ENCODE assay signal across 27 cellular contexts in genomic region chr19:15305582-15306334, GRCh38. TPM values are rescaled to one million over a fixed set of nuclear protein-coding genes. Genes with fewer than 3 reads are reported as not detected.
A peak's percentile ranks its signal among the peaks of the same experiment; 100 is the strongest.
DNase-seq lines count a peak whose midpoint lies in the region; ATAC-seq and TF ChIP-seq lines count a peak whose summit lies in the region.
"Had no signal": no experiment of that assay in that cellular context is flagged by ENCODE, and none has a peak within 500 bp of the region (broad histone marks: within the 10 kb centered on the region; RNA-seq: fewer than 3 reads in every experiment).

No MANE protein-coding gene starts in this region.

- H3K27me3 ChIP-seq in parathyroid adenoma (ENCODE audit: control insufficient read depth, insufficient read depth, low read length) (no peaks in the 10 kb centered on the region), MM.1S (replicated peaks; ENCODE audit: insufficient read depth, low read length) (no peaks in the 10 kb centered on the region)
- H3K27me3 ChIP-seq: dorsolateral prefrontal cortex, right lobe of liver, testis had no signal

- H3K4me3 ChIP-seq in parathyroid adenoma (ENCODE audit: low read depth, low read length) (no peak overlapping the region), MM.1S (ENCODE audit: low read length) (no peak overlapping the region)
- H3K4me3 ChIP-seq: dorsolateral prefrontal cortex, right lobe of liver, testis had no signal

- TF ChIP-seq CTCF in HFFc6 (IDR thresholded peaks at IDR 0.05) = no peak
- TF ChIP-seq CTCF in parathyroid adenoma (IDR thresholded peaks at IDR 0.05) = no peak
- no peak for TF ChIP-seq CTCF in MM.1S (IDR thresholded peaks at IDR 0.05; ENCODE audit: low read length)

- H3K9ac ChIP-seq in parathyroid adenoma (no peak overlapping the region), MM.1S (ENCODE audit: low read length) (no peak overlapping the region)

- H4K20me1 ChIP-seq in MM.1S (ENCODE audit: insufficient read depth, low read length) = peaks cover 72% of the 10 kb centered on the region

- no peaks in the 10 kb centered on the region for H3K9me2 ChIP-seq in MM.1S (replicated peaks; ENCODE audit: insufficient read depth, low read length)

- DNase-seq in activated T-cell treated with anti-CD3 and anti-CD28 coated beads, Interleukin-2, amount 50 U/mL, for 72 hours = no peak
- DNase-seq in activated T-cell treated with anti-CD3 and anti-CD28 coated beads for 4 hours = no peak
- DNase-seq in HFFc6 = no peak
- no peak for DNase-seq in activated naive CD8-positive, alpha-beta T cell treated with anti-CD3 and anti-CD28 coated beads for 36 hours
- no peak for DNase-seq in MM.1S
- no peak for DNase-seq in H4 (ENCODE audit: low spot score)
- DNase-seq: activated CD4-positive, alpha-beta T cell treated with anti-CD3 and anti-CD28 coated beads, Interleukin-2, amount 50 U/mL, for 1 hour; activated naive CD4-positive, alpha-beta T cell treated with Interleukin-2 at 50 U/mL for 16 hours; aorta; central memory CD4-positive, alpha-beta T cell; DMS79; dorsolateral prefrontal cortex; islet precursor cell; NCI-H1417; NCI-H2107; NCI-H446; right lobe of liver; stimulated activated CD4-positive, alpha-beta T cell treated with anti-CD3 and anti-CD28 coated beads, Interleukin-12 subunit alpha, Interleukin-12 subunit beta, amount 100 ng/mL, for 4 hours; stimulated activated CD4-positive, alpha-beta T cell treated with anti-CD3 and anti-CD28 coated beads, Interleukin-4, amount 100 ng/mL, for 4 hours; stimulated activated naive CD4-positive, alpha-beta T cell treated with Interleukin-2 at 50 U/mL for 16 hours; testis had no signal

- no peak for ATAC-seq in activated T-cell treated with anti-CD3 and anti-CD28 coated beads, Interleukin-2, amount 50 U/mL, for 72 hours (replicated peaks in 1 of 2)
- ATAC-seq in GM18907 (IDR thresholded peaks at IDR 0.05; ENCODE audit: unreplicated experiment) = no peak
- ATAC-seq: SK-N-SH treated with all-trans-retinoic acid at 6 μM for 48 hours had no signal

- H3K9me3 ChIP-seq in parathyroid adenoma (ENCODE audit: control insufficient read depth, low read length) (no peaks in the 10 kb centered on the region), MM.1S (replicated peaks; ENCODE audit: insufficient read depth, low read length) (no peaks in the 10 kb centered on the region)
- H3K9me3 ChIP-seq: right lobe of liver, testis had no signal

- H3K4me3 Mint-ChIP-seq in activated T-cell treated with anti-CD3 and anti-CD28 coated beads, Interleukin-2, amount 50 U/mL, for 72 hours = peak overlapping the region in 1 of 2 donors; percentile 5
- H3K4me3 Mint-ChIP-seq in HFFc6 = no peak overlapping the region
- H3K4me3 Mint-ChIP-seq in activated naive CD8-positive, alpha-beta T cell treated with anti-CD3 and anti-CD28 coated beads for 36 hours = no peak overlapping the region
- H3K4me3 Mint-ChIP-seq: CD14-positive monocyte; neural crest cell; T-helper 2 cell treated with Interferon-gamma antibody and Interleukin-4, amounts not matched to agents 5 μg/mL and 100 μg/mL, for 36 hours had no signal

- H3K27me3 Mint-ChIP-seq in activated T-cell treated with anti-CD3 and anti-CD28 coated beads, Interleukin-2, amount 50 U/mL, for 72 hours (ENCODE audit: low read depth) = no peaks in the 10 kb centered on the region
- H3K27me3 Mint-ChIP-seq in HFFc6 (ENCODE audit: insufficient read depth) = no peaks in the 10 kb centered on the region
- no peaks in the 10 kb centered on the region for H3K27me3 Mint-ChIP-seq in activated naive CD8-positive, alpha-beta T cell treated with anti-CD3 and anti-CD28 coated beads for 36 hours

- H3K79me2 ChIP-seq in parathyroid adenoma = peaks cover 80% of the 10 kb centered on the region
- peaks cover 98% of the 10 kb centered on the region for H3K79me2 ChIP-seq in MM.1S (ENCODE audit: low read length)

- H3K36me3 Mint-ChIP-seq in activated T-cell treated with anti-CD3 and anti-CD28 coated beads, Interleukin-2, amount 50 U/mL, for 72 hours (ENCODE audit: insufficient read depth in 2 of 2) = peaks cover 3 to 9% of the 10 kb centered on the region in 2 donors
- H3K36me3 Mint-ChIP-seq in HFFc6 (ENCODE audit: low read depth) = peaks cover 10% of the 10 kb centered on the region
- H3K36me3 Mint-ChIP-seq in activated naive CD8-positive, alpha-beta T cell treated with anti-CD3 and anti-CD28 coated beads for 36 hours = peaks cover 29% of the 10 kb centered on the region
- H3K36me3 Mint-ChIP-seq: CD14-positive monocyte had no signal

- H3F3A ChIP-seq in MM.1S (ENCODE audit: insufficient read depth, low read length) = no peaks in the 10 kb centered on the region

- no peak overlapping the region for H2AFZ ChIP-seq in parathyroid adenoma
- H2AFZ ChIP-seq in MM.1S (ENCODE audit: low read length) = no peak overlapping the region

- peaks cover 0 to 2% of the 10 kb centered on the region in 2 donors for H3K9me3 Mint-ChIP-seq in activated T-cell treated with anti-CD3 and anti-CD28 coated beads, Interleukin-2, amount 50 U/mL, for 72 hours
- H3K9me3 Mint-ChIP-seq in HFFc6 = no peaks in the 10 kb centered on the region
- peaks cover 3% of the 10 kb centered on the region for H3K9me3 Mint-ChIP-seq in activated naive CD8-positive, alpha-beta T cell treated with anti-CD3 and anti-CD28 coated beads for 36 hours
- H3K9me3 Mint-ChIP-seq: CD14-positive monocyte; T-helper 2 cell treated with Interferon-gamma antibody and Interleukin-4, amounts not matched to agents 5 μg/mL and 100 μg/mL, for 36 hours had no signal

- H3K4me1 Mint-ChIP-seq in activated T-cell treated with anti-CD3 and anti-CD28 coated beads, Interleukin-2, amount 50 U/mL, for 72 hours (ENCODE audit: low read depth) = peaks cover 96% of the 10 kb centered on the region
- peaks cover 53% of the 10 kb centered on the region for H3K4me1 Mint-ChIP-seq in HFFc6 (ENCODE audit: low read depth)
- H3K4me1 Mint-ChIP-seq in activated naive CD8-positive, alpha-beta T cell treated with anti-CD3 and anti-CD28 coated beads for 36 hours = peaks cover 75% of the 10 kb centered on the region

- peaks cover 37% of the 10 kb centered on the region for H3K4me1 ChIP-seq in parathyroid adenoma
- 0 out of 2 replicates have a peak, but pooled peaks cover 8% of the 10 kb centered on the region for H3K4me1 ChIP-seq in MM.1S (ENCODE audit: low read length)

- H3K4me2 ChIP-seq in parathyroid adenoma (ENCODE audit: low read length) (peak overlapping the region; percentile 28), MM.1S (ENCODE audit: low read depth, low read length) (no peak overlapping the region)

- H3K36me3 ChIP-seq in parathyroid adenoma (ENCODE audit: control insufficient read depth, insufficient read depth, low read length) (no peaks in the 10 kb centered on the region), MM.1S (replicated peaks; ENCODE audit: insufficient read depth, low read length) (no peaks in the 10 kb centered on the region)
- H3K36me3 ChIP-seq: right lobe of liver had no signal

- no peak overlapping the region for H3K27ac ChIP-seq in parathyroid adenoma
- H3K27ac ChIP-seq in MM.1S (ENCODE audit: low read length) = no peak overlapping the region
- H3K27ac ChIP-seq: dorsolateral prefrontal cortex, right lobe of liver, testis had no signal

- H3K27ac Mint-ChIP-seq in activated T-cell treated with anti-CD3 and anti-CD28 coated beads, Interleukin-2, amount 50 U/mL, for 72 hours = peak overlapping the region; percentile 12
- peak overlapping the region; percentile 11; the same call in 1 of the 2 replicates for H3K27ac Mint-ChIP-seq in HFFc6
- H3K27ac Mint-ChIP-seq in activated naive CD8-positive, alpha-beta T cell treated with anti-CD3 and anti-CD28 coated beads for 36 hours = peak overlapping the region; percentile 49
- H3K27ac Mint-ChIP-seq: T-helper 2 cell treated with Interferon-gamma antibody and Interleukin-4, amounts not matched to agents 5 μg/mL and 100 μg/mL, for 36 hours had no signal

RNA-seq across cellular contexts. Expression of gene BRD4, which starts 26.6 kb away (rescaled TPM):
- total RNA-seq in activated T-cell treated with anti-CD3 and anti-CD28 coated beads, Interleukin-2, amount 50 U/mL, for 72 hours = 100 to 1,000 TPM; 161 to 187 TPM
- total RNA-seq in HFFc6 (2021; fragmentation: NEBNext Ultra II Directional; extraction: Animal tissue kit (Norgen Biotek cat#: 25700)) = 10 to 100 TPM; 74.9 to 85.2 (median 81.5) TPM
- total RNA-seq in activated naive CD8-positive, alpha-beta T cell treated with anti-CD3 and anti-CD28 coated beads for 36 hours = 100 to 1,000 TPM; 110 to 113 TPM
- total RNA-seq in H4 (2014; rRNA removed; shearing (Covaris generic)) = 6.4 and 11.0 TPM in 2 replicates
